1 cellular context compared by ENCODE assay signal in the genomic region with DNA sequence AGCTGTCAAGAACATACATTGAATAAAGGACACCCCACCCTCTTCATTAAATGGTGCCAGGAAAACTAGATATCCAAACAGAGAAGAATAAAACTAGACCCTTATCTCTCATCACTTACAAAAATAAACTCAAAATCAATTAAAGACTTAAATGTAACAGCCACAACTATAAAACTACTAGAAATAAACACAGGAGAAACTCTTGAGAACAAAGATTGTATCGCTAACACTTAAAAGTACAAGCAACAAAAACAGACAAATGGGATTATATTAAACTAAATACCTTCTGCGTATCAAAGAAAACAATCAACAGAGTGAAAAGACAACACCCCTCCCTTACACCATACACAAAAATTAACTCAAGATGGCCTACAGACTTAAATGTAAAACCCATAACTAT.
A peak's percentile ranks its signal among the peaks of the same experiment; 100 is the strongest.
TF ChIP-seq lines count a peak whose summit lies in the region.
"Not testable (repeated sequence)": the region's sequence is repeated elsewhere in the genome, so short reads cannot be mapped to it uniquely, and the experiment has no call there.

No MANE protein-coding gene starts in this region.

- not testable (repeated sequence) for H3K27ac ChIP-seq in HEK293 (ENCODE audit: extremely low read depth, low read depth, low read length)

- CTCF ChIA-PET in HEK293 (lab: Yijun Ruan, JAX) = not testable (repeated sequence)

- not testable (repeated sequence) for H3K36me3 ChIP-seq in HEK293 (ENCODE audit: control insufficient read depth in 2 of 2, insufficient read depth in 1 of 2, low read length in 2 of 2)

- POLR2A ChIA-PET in HEK293 (lab: Yijun Ruan, JAX) = not testable (repeated sequence)

- H3K4me1 ChIP-seq in HEK293 (ENCODE audit: control insufficient read depth, insufficient read depth, low read length) = not testable (repeated sequence)

- H3K9me3 ChIP-seq in HEK293 (ENCODE audit: control insufficient read depth, insufficient read depth, low read depth, low read length) = not testable (repeated sequence)

- not testable (repeated sequence) for TF ChIP-seq CTCF in HEK293 (tag by site-specific recombination; IDR thresholded peaks at IDR 0.05)

- H3K4me3 ChIP-seq in HEK293 (ENCODE audit: low read depth, low read length) = not testable (repeated sequence)

TF ChIP-seq in HEK293, 187 proteins besides CTCF, POLR2A, EP300 and RAD21:
- TF ChIP-seq KLF1 (tag by site-specific recombination; IDR thresholded peaks at IDR 0.05) (peak; percentile 79), ZXDB (tag by site-specific recombination; IDR thresholded peaks at IDR 0.05) (peak; percentile 56; the same call in 1 of the 2 replicates), FEZF1 (tag by site-specific recombination; IDR thresholded peaks at IDR 0.05) (peak; percentile 85), BCL11A (tag by site-specific recombination; IDR thresholded peaks at IDR 0.05; ENCODE audit: low read depth) (peak; percentile 25; the same call in 1 of the 2 replicates), KLF7 (tag by site-specific recombination; IDR thresholded peaks at IDR 0.05; ENCODE audit: borderline replicate concordance) (peak; percentile 40; the same call in 1 of the 2 replicates), ZNF843 (tag by site-specific recombination; IDR thresholded peaks at IDR 0.05) (peak; percentile 72), OSR2 (tag by site-specific recombination; IDR thresholded peaks at IDR 0.05) (peak; percentile 69), OVOL3 (tag by site-specific recombination; IDR thresholded peaks at IDR 0.05) (peak; percentile 86), WT1 (tag by site-specific recombination; IDR thresholded peaks at IDR 0.05) (peak; percentile 79)
- TF ChIP-seq, protein P1, sequence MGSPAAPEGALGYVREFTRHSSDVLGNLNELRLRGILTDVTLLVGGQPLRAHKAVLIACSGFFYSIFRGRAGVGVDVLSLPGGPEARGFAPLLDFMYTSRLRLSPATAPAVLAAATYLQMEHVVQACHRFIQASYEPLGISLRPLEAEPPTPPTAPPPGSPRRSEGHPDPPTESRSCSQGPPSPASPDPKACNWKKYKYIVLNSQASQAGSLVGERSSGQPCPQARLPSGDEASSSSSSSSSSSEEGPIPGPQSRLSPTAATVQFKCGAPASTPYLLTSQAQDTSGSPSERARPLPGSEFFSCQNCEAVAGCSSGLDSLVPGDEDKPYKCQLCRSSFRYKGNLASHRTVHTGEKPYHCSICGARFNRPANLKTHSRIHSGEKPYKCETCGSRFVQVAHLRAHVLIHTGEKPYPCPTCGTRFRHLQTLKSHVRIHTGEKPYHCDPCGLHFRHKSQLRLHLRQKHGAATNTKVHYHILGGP (tag by site-specific recombination; IDR thresholded peaks at IDR 0.05) = peak; percentile 69
TF ChIP-seq in HEK293: peak in this region for 10; not testable (repeated sequence) for 177.
